In genomic region chr21:44940116-44940631, GRCh38 we compare ENCODE assay signal across 8 cellular contexts. TPM values are rescaled to one million over a fixed set of nuclear protein-coding genes. Genes with fewer than 3 reads are reported as not detected.
DNase-seq lines count a peak whose midpoint lies in the region; ATAC-seq and TF ChIP-seq lines count a peak whose summit lies in the region.

No MANE protein-coding gene starts in this region.

- no peaks in the 10 kb centered on the region for H3K9me3 ChIP-seq in neutrophil

- peaks cover 17% of the 10 kb centered on the region for H3K36me3 ChIP-seq in neutrophil

- no peak for TF ChIP-seq POLR2A in GM18505 (IDR thresholded peaks at IDR 0.05; ENCODE audit: borderline replicate concordance, extremely low read depth, insufficient read depth, insufficient read length)

- H3K27ac ChIP-seq in neutrophil = peak overlapping the region; percentile 61

- no peaks in the 10 kb centered on the region for H3K27me3 ChIP-seq in neutrophil

- ATAC-seq in GM18505 (IDR thresholded peaks at IDR 0.05; ENCODE audit: unreplicated experiment) (peak; percentile 32), HG02642 (IDR thresholded peaks at IDR 0.05; ENCODE audit: poor library complexity, unreplicated experiment) (peak; percentile 41), esophagus mucosa (peak; percentile 24)

- peaks cover 16 to 18% of the 10 kb centered on the region in 2 experiments for H3K4me1 ChIP-seq in neutrophil (ENCODE audit: control insufficient read depth in 1 of 2, insufficient read depth in 1 of 2, low read depth in 1 of 2, low read length in 1 of 2)

- no peak for TF ChIP-seq CTCF in neutrophil (IDR thresholded peaks at IDR 0.05)

- DNase-seq in RPMI8226 (peak; percentile 36), NCI-H146 treated with DMSO at 0.1 percent for 48 hours (lab: John Stamatoyannopoulos, UW; ENCODE audit: unreplicated experiment) (no peak), UCSD-AML1 (lab: John Stamatoyannopoulos, UW; ENCODE audit: unreplicated experiment) (no peak)
- DNase-seq in stimulated activated CD4-positive, alpha-beta T cell treated with anti-CD3 and anti-CD28 coated beads, Interleukin-4, amount 100 ng/mL, for 1 hour = no peak

- peak overlapping the region; percentile 60 to 83 for H3K4me3 ChIP-seq in neutrophil (ENCODE audit: low read depth in 1 of 2, low read length in 1 of 2)

RNA-seq across cellular contexts. Expression of gene SLX9, which starts 0.3 kb away (rescaled TPM):
- 27.2 TPM for total RNA-seq in esophagus mucosa

RNA-seq across cellular contexts. Expression of gene ITGB2, which starts 19.5 kb away (rescaled TPM):
- total RNA-seq in esophagus mucosa = 7.1 TPM
